ENCODE assay signal across 19 cellular contexts in the genomic region with DNA sequence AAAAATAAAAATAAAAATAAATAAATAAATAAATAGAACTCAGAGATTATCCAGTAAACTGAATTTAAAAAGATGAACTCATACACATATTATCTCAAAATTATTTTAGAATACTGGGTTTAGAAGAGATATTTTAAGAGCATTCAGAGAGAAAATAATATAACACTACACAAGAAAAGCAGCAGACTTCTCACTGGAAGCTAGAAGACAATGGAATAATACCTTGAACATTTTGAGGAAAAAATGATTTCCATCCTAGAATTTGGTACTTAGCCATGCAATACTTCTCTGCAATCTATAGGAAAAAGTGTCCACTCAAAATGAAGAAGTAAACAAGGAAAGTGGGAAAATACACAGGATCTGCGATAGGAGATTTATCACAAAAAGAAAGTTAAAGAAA. TPM values are rescaled to one million over a fixed set of nuclear protein-coding genes. Genes with fewer than 3 reads are reported as not detected.
A peak's percentile ranks its signal among the peaks of the same experiment; 100 is the strongest.
DNase-seq lines count a peak whose midpoint lies in the region; ATAC-seq, FAIRE-seq and TF ChIP-seq lines count a peak whose summit lies in the region.
"Had no signal": no experiment of that assay in that cellular context is flagged by ENCODE, and none has a peak within 500 bp of the region (broad histone marks: within the 10 kb centered on the region; RNA-seq: fewer than 3 reads in every experiment).

No MANE protein-coding gene starts in this region.

- FAIRE-seq in A204.1 (lab: Jason Lieb, UNC) (peak; percentile 62), GM19239 (lab: Jason Lieb, UNC) (peak; percentile 8), GM12878 (lab: Jason Lieb, UNC) (no peak), frontal cortex (lab: Jason Lieb, UNC) (peak; percentile 74), RCC 7860 (lab: Jason Lieb, UNC) (no peak)
- FAIRE-seq: GM12892, H1 had no signal

- H3K4me1 ChIP-seq in GM12878 (ENCODE audit: control insufficient read depth, insufficient read depth, low read length): no peaks in the 10 kb centered on the region
- H3K4me1 ChIP-seq: BLaER1 treated with 17β-estradiol and CSF1 and Interleukin-3, amounts not matched to agents 10 nM and 100 nM had no signal

- CTCF ChIA-PET in GM12878 (lab: Yijun Ruan, JAX): interaction anchor here (0.6 to 0.8 kb wide), 2 partner anchors 41 to 50 kb away, joined by 3 to 4 read pairs; no protein-coding TSS in a partner anchor
- CTCF ChIA-PET in HEK293T (lab: Yijun Ruan, JAX): no interaction called here

- no peaks in the 10 kb centered on the region for H3K79me2 ChIP-seq in GM12878 (ENCODE audit: control insufficient read depth, insufficient read depth, low read length)

- ATAC-seq in GM12878 (no peak), GM18511 (IDR thresholded peaks at IDR 0.05; ENCODE audit: unreplicated experiment) (no peak)
- ATAC-seq: CD8-positive, alpha-beta T cell had no signal

- SMC1A ChIA-PET in GM12878 (lab: Charles Lee; ENCODE audit: uncharacterized antibody, unreplicated experiment): no interaction called here

- RAD21 ChIA-PET in GM12878 (lab: Charles Lee; ENCODE audit: unreplicated experiment): no interaction called here

- H3K4me3 ChIP-seq in GM12878: no peak overlapping the region
- H3K4me3 ChIP-seq: BLaER1 treated with 17β-estradiol and CSF1 and Interleukin-3, amounts not matched to agents 10 nM and 100 nM had no signal

- peaks cover 8% of the 10 kb centered on the region; the same call in 2 of the 3 replicates for H3K9me3 ChIP-seq in GM12878 (replicated peaks; ENCODE audit: control insufficient read depth, insufficient read depth, low read length)

- H3K27me3 ChIP-seq in GM12878 (replicated peaks in 1 of 2; ENCODE audit: control insufficient read depth in 2 of 2, insufficient read depth in 2 of 2, low read length in 1 of 2): no peaks in the 10 kb centered on the region
- H3K27me3 ChIP-seq: BLaER1 treated with 17β-estradiol and CSF1 and Interleukin-3, amounts not matched to agents 10 nM and 100 nM had no signal

- H2AFZ ChIP-seq in GM12878 (ENCODE audit: control insufficient read depth, low read depth, low read length): no peak overlapping the region

- in situ Hi-C loops in GM12878 (cut with MboI): no loop called here

- no peak overlapping the region for H3K9ac ChIP-seq in GM12878 (ENCODE audit: control insufficient read depth, insufficient read depth, low read length)
- H3K9ac ChIP-seq: BLaER1 treated with 17β-estradiol and CSF1 and Interleukin-3, amounts not matched to agents 10 nM and 100 nM had no signal

- WGBS in GM12878 (ENCODE audit: insufficient coverage, insufficient replicate concordance, low lambda C conversion rate, missing lambda C conversion rate): 100% methylated on average over 1 of the region's 1 CpG

- H3K27ac ChIP-seq in GM12878 (ENCODE audit: control insufficient read depth, insufficient read depth): no peak overlapping the region
- H3K27ac ChIP-seq: BLaER1 treated with 17β-estradiol and CSF1 and Interleukin-3, amounts not matched to agents 10 nM and 100 nM had no signal

- H3K36me3 ChIP-seq in GM12878 (ENCODE audit: control insufficient read depth in 2 of 2, insufficient read depth in 2 of 2, low read length in 1 of 2): peaks cover 0 to 15% of the 10 kb centered on the region in 2 experiments; a peak in 1 of 4 replicates

- no peaks in the 10 kb centered on the region for H4K20me1 ChIP-seq in GM12878 (ENCODE audit: control insufficient read depth, insufficient read depth)
- H4K20me1 ChIP-seq: BLaER1 treated with 17β-estradiol and CSF1 and Interleukin-3, amounts not matched to agents 10 nM and 100 nM had no signal

- intact Hi-C loops in GM12878 (cut with micrococcal nuclease; ENCODE audit: unreplicated experiment): no loop called here

- DNase-seq in GM19239 (ENCODE audit: insufficient read length, low spot score) (no peak), GM12878 (ENCODE audit: low read depth, low spot score) (no peak), frontal cortex (ENCODE audit: low spot score in 2 of 2) (no peak), RCC 7860 (ENCODE audit: low spot score) (no peak), HEK293T (ENCODE audit: extremely low spot score) (no peak), NCI-H187 treated with DMSO at 0.1 percent for 48 hours (lab: John Stamatoyannopoulos, UW) (no peak)
- DNase-seq: 8988T; Calu3; CD8-positive, alpha-beta T cell; DMS 273 treated with DMSO at 0.1 percent for 48 hours; DMS53; DND-41; EL; H9 had no signal

- TF ChIP-seq RAD21 in GM12878 (IDR thresholded peaks at IDR 0.05; ENCODE audit: insufficient read depth, low read depth, low read length): no peak

- TF ChIP-seq POLR2A in GM12878 (IDR thresholded peaks at IDR 0.05; ENCODE audit: low read depth, low read length): no peak

- POLR2A ChIA-PET in GM12878 (lab: Charles Lee): no interaction called here
- POLR2A ChIA-PET in HEK293T (lab: Yijun Ruan, JAX): no interaction called here

- no peak for TF ChIP-seq CTCF in GM12878 (IDR thresholded peaks at IDR 0.05 in 2 of 3, conservative IDR thresholded peaks at IDR 0.05 in 1 of 3; ENCODE audit: control insufficient read depth in 2 of 3, extremely low read depth in 1 of 3, insufficient read depth in 1 of 3, low read depth in 3 of 3, low read length in 3 of 3)

- TF ChIP-seq EP300 in GM12878 (IDR thresholded peaks at IDR 0.05; ENCODE audit: borderline replicate concordance in 1 of 2, control insufficient read depth in 1 of 2, low read depth in 2 of 2, low read length in 2 of 2): no peak

- BruUV-seq in GM12878 (replicated peaks; lab: Mats Ljungman, UMichigan): no TSS peak

- no peak overlapping the region for H3K4me2 ChIP-seq in GM12878 (ENCODE audit: control insufficient read depth, insufficient read depth)
- H3K4me2 ChIP-seq: BLaER1 treated with 17β-estradiol and CSF1 and Interleukin-3, amounts not matched to agents 10 nM and 100 nM had no signal

TF ChIP-seq in GM12878, 131 proteins besides CTCF, POLR2A, EP300 and RAD21:
- no peak for TF ChIP-seq SMAD1 (IDR thresholded peaks at IDR 0.05; ENCODE audit: low read depth, partially characterized antibody)
- TF ChIP-seq FOXK2 (IDR thresholded peaks at IDR 0.05): no peak
- peak; percentile 83; the same call in 1 of the 2 replicates for TF ChIP-seq CBX5 (IDR thresholded peaks at IDR 0.05; ENCODE audit: low read depth)

TF ChIP-seq in HEK293T, 16 proteins besides CTCF, POLR2A, EP300 and RAD21:
- TF ChIP-seq NFRKB (IDR thresholded peaks at IDR 0.05) (no peak), TARDBP (IDR thresholded peaks at IDR 0.05) (no peak), BHLHE40 (IDR thresholded peaks at IDR 0.05; ENCODE audit: borderline replicate concordance) (no peak), LEF1 (IDR thresholded peaks at IDR 0.05; ENCODE audit: borderline replicate concordance) (no peak), CTBP1 (IDR thresholded peaks at IDR 0.05; ENCODE audit: borderline replicate concordance) (no peak), L3MBTL2 (conservative IDR thresholded peaks at IDR 0.05) (no peak), SP1 (IDR thresholded peaks at IDR 0.05) (no peak), FOXK2 (IDR thresholded peaks at IDR 0.05) (no peak)
- TF ChIP-seq, protein P1, sequence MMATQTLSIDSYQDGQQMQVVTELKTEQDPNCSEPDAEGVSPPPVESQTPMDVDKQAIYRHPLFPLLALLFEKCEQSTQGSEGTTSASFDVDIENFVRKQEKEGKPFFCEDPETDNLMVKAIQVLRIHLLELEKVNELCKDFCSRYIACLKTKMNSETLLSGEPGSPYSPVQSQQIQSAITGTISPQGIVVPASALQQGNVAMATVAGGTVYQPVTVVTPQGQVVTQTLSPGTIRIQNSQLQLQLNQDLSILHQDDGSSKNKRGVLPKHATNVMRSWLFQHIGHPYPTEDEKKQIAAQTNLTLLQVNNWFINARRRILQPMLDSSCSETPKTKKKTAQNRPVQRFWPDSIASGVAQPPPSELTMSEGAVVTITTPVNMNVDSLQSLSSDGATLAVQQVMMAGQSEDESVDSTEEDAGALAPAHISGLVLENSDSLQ (IDR thresholded peaks at IDR 0.05): no peak
TF ChIP-seq in HEK293T: peak in this region for 0.

RNA-seq across cellular contexts. Expression of a gene that starts 24.2 kb away (rescaled TPM):
- total RNA-seq in GM12878 (2013; cell fraction: nucleolus; rRNA removed): 23.5 and 25.1 TPM in 2 replicates
- total RNA-seq in GM12878 (2014; rRNA removed) (11.6 and 13.6 TPM in 2 replicates), GM12878 (2014; rRNA removed; fragmentation: Illumina TruSeq; extraction: Trizol) (16.2 and 16.8 TPM in 2 replicates), GM12878 (2021) (17.7 and 18.2 TPM in 2 replicates), frontal cortex (23.6 TPM)
- 3.6 TPM for polyA plus RNA-seq in GM12878 (2011; ENCODE audit: low read depth)
- polyA plus RNA-seq in GM12878 (2011; rRNA removed) (35.2 and 46.9 TPM in 2 replicates), GM12878 (2014; fragmentation: Illumina TruSeq; extraction: Trizol) (22.5 and 27.2 TPM in 2 replicates), GM12878 (2014; fragmentation: Nextera tagmentation; extraction: Ambion mirVana) (1 to 10 TPM; 3.5 to 4.1 TPM), GM12878 (2014; rRNA removed) (11.2 and 12.3 TPM in 2 replicates), GM12878 (2016; fragmentation: Nextera tagmentation; extraction: Ambion mirVana) (10 to 100 TPM; 21.5 to 22.2 TPM)
- 17.3 and 22.0 TPM in 2 replicates for polyA plus RNA-seq in GM12878 (2011; cell fraction: cytosol; rRNA removed)
- 11.6 and 15.5 TPM in 2 replicates for polyA plus RNA-seq in GM12878 (2011; cell fraction: nucleus; rRNA removed)
- 6.4 and 11.5 TPM in 2 replicates for polyA plus RNA-seq in GM12878 (2012)
- polyA minus RNA-seq in GM12878 (2011; rRNA and poly(A)+ RNA removed): 42.5 and 52.5 TPM in 2 replicates
- 15.1 and 22.7 TPM in 2 replicates for polyA minus RNA-seq in GM12878 (2011; cell fraction: cytosol; rRNA and poly(A)+ RNA removed)
- polyA minus RNA-seq in GM12878 (2011; cell fraction: nucleus; rRNA and poly(A)+ RNA removed): 7.6 and 9.3 TPM in 2 replicates

RNA-seq across cellular contexts. Expression of a gene that starts 24.4 kb away (rescaled TPM):
- total RNA-seq in GM12878 (2013; cell fraction: nucleolus; rRNA removed): 15.2 and 16.1 TPM in 2 replicates
- total RNA-seq in GM12878 (2014; rRNA removed) (2.5 and 2.9 TPM in 2 replicates), GM12878 (2014; rRNA removed; fragmentation: Illumina TruSeq; extraction: Trizol) (3.8 and 4.0 TPM in 2 replicates), GM12878 (2021) (2.9 and 4.2 TPM in 2 replicates), frontal cortex (59.5 TPM)
- polyA plus RNA-seq in GM12878 (2011; ENCODE audit: low read depth): 0.76 TPM
- polyA plus RNA-seq in GM12878 (2011; rRNA removed) (4.0 and 6.6 TPM in 2 replicates), GM12878 (2014; fragmentation: Illumina TruSeq; extraction: Trizol) (3.2 and 4.4 TPM in 2 replicates), GM12878 (2014; fragmentation: Nextera tagmentation; extraction: Ambion mirVana) (1 to 10 TPM; 1.0 to 1.4 TPM), GM12878 (2014; rRNA removed) (1.3 and 1.7 TPM in 2 replicates), GM12878 (2016; fragmentation: Nextera tagmentation; extraction: Ambion mirVana) (1 to 10 TPM; 1.9 to 2.8 TPM)
- 1.2 and 1.6 TPM in 2 replicates for polyA plus RNA-seq in GM12878 (2011; cell fraction: cytosol; rRNA removed)
- 2.7 and 2.8 TPM in 2 replicates for polyA plus RNA-seq in GM12878 (2011; cell fraction: nucleus; rRNA removed)
- polyA plus RNA-seq in GM12878 (2012): 1.5 and 1.7 TPM in 2 replicates
- 2.1 and 2.6 TPM in 2 replicates for polyA minus RNA-seq in GM12878 (2011; rRNA and poly(A)+ RNA removed)
- polyA minus RNA-seq in GM12878 (2011; cell fraction: cytosol; rRNA and poly(A)+ RNA removed): 1.3 and 1.7 TPM in 2 replicates
- polyA minus RNA-seq in GM12878 (2011; cell fraction: nucleus; rRNA and poly(A)+ RNA removed): 2.1 and 2.6 TPM in 2 replicates
